Comparison of ENCODE assay signal across 8 cellular contexts in genomic region chr6:41548098-41548840, GRCh38. TPM values are rescaled to one million over a fixed set of nuclear protein-coding genes. Genes with fewer than 3 reads are reported as not detected.
DNase-seq lines count a peak whose midpoint lies in the region; ATAC-seq, FAIRE-seq and TF ChIP-seq lines count a peak whose summit lies in the region.

No MANE protein-coding gene starts in this region.

- H3K9me3 Mint-ChIP-seq in CD14-positive monocyte: peaks cover 0 to 17% (median 4%) of the 10 kb centered on the region in 7 donors
- no peaks in the 10 kb centered on the region for H3K9me3 Mint-ChIP-seq in neural progenitor cell

- no peak for ATAC-seq in T-helper 17 cell
- ATAC-seq in HG03175 (IDR thresholded peaks at IDR 0.05; ENCODE audit: unreplicated experiment): no peak
- ATAC-seq in GM19397 (IDR thresholded peaks at IDR 0.05; ENCODE audit: unreplicated experiment): no peak

- peak overlapping the region; percentile 72 for H3K4me3 ChIP-seq in colonic mucosa
- H3K4me3 ChIP-seq in neural progenitor cell: peak overlapping the region; percentile 89

- no peak for FAIRE-seq in urothelium cell line (lab: Jason Lieb, UNC)

- peaks cover 74% of the 10 kb centered on the region for H4K20me1 ChIP-seq in neural progenitor cell (ENCODE audit: low read depth)

- H3K27ac ChIP-seq in colonic mucosa (no peak overlapping the region), neural progenitor cell (no peak overlapping the region)

- H3K4me2 ChIP-seq in neural progenitor cell: peak overlapping the region; percentile 97

- no peak overlapping the region for H3K27ac Mint-ChIP-seq in CD14-positive monocyte
- H3K27ac Mint-ChIP-seq in T-helper 17 cell: no peak overlapping the region
- no peak overlapping the region for H3K27ac Mint-ChIP-seq in neural progenitor cell

- H2AFZ ChIP-seq in neural progenitor cell (replicated peaks): no peak overlapping the region

- TF ChIP-seq CTCF in CD14-positive monocyte (IDR thresholded peaks at IDR 0.05) (no peak), colonic mucosa (IDR thresholded peaks at IDR 0.05) (no peak), neural progenitor cell (IDR thresholded peaks at IDR 0.05) (no peak)

- peaks cover 59 to 68% (median 62%) of the 10 kb centered on the region in 3 donors for H3K27me3 Mint-ChIP-seq in CD14-positive monocyte (ENCODE audit: low read depth in 3 of 3)
- H3K27me3 Mint-ChIP-seq in T-helper 17 cell: no peaks in the 10 kb centered on the region
- H3K27me3 Mint-ChIP-seq in neural progenitor cell (ENCODE audit: insufficient read depth, low read depth): peaks cover 6% of the 10 kb centered on the region

- no peaks in the 10 kb centered on the region for H3K27me3 ChIP-seq in colonic mucosa
- H3K27me3 ChIP-seq in neural progenitor cell: peaks cover 87% of the 10 kb centered on the region

- H3F3A ChIP-seq in neural progenitor cell (ENCODE audit: low read depth): peaks cover 20% of the 10 kb centered on the region

- DNase-seq in CD14-positive monocyte (ENCODE audit: low spot score): no peak
- DNase-seq in T-helper 17 cell: peak in 1 of 3 donors; percentile 23
- no peak for DNase-seq in colonic mucosa
- DNase-seq in neural progenitor cell (ENCODE audit: low spot score): no peak
- no peak for DNase-seq in NCI-H2107 treated with DMSO at 0.1 percent for 48 hours (lab: John Stamatoyannopoulos, UW; ENCODE audit: unreplicated experiment)
- DNase-seq in urothelium cell line (ENCODE audit: low spot score): no peak

- H3K4me1 ChIP-seq in colonic mucosa (peaks cover 3% of the 10 kb centered on the region), neural progenitor cell (peaks cover 64% of the 10 kb centered on the region)

- peaks cover 25 to 28% of the 10 kb centered on the region in 2 donors for H3K36me3 Mint-ChIP-seq in CD14-positive monocyte
- H3K36me3 Mint-ChIP-seq in T-helper 17 cell (ENCODE audit: low read depth): peaks cover 8% of the 10 kb centered on the region
- peaks cover 24% of the 10 kb centered on the region for H3K36me3 Mint-ChIP-seq in neural progenitor cell

- H3K4me3 Mint-ChIP-seq in CD14-positive monocyte (peak overlapping the region; percentile 97 to 98), T-helper 17 cell (peak overlapping the region; percentile 92), neural progenitor cell (peak overlapping the region; percentile 100)

- H3K79me2 ChIP-seq in neural progenitor cell (ENCODE audit: low read depth): peaks cover 65% of the 10 kb centered on the region

- intact Hi-C loops in CD14-positive monocyte (cut with micrococcal nuclease): no loop called here
- intact Hi-C loops in colonic mucosa (cut with DNase I): no loop called here

- H3K36me3 ChIP-seq in colonic mucosa (no peaks in the 10 kb centered on the region), neural progenitor cell (no peaks in the 10 kb centered on the region)

- H3K9me3 ChIP-seq in T-helper 17 cell (ENCODE audit: control insufficient read depth, low read length, poor library complexity, severe bottlenecking): no peaks in the 10 kb centered on the region
- H3K9me3 ChIP-seq in colonic mucosa: no peaks in the 10 kb centered on the region
- H3K9me3 ChIP-seq in neural progenitor cell (ENCODE audit: low read depth): no peaks in the 10 kb centered on the region

- H3K9ac ChIP-seq in colonic mucosa (ENCODE audit: low read depth in 2 of 2, low read length in 2 of 2) (peak overlapping the region; percentile 71 to 87), neural progenitor cell (no peak overlapping the region)

- H3K4me1 Mint-ChIP-seq in CD14-positive monocyte (peaks cover 38% of the 10 kb centered on the region), T-helper 17 cell (peaks cover 24% of the 10 kb centered on the region), neural progenitor cell (peaks cover 70% of the 10 kb centered on the region)

RNA-seq across cellular contexts. Expression of gene FOXP4, which starts 2.1 kb away (rescaled TPM):
- polyA plus RNA-seq in CD14-positive monocyte: under 1 TPM; 0.62 to 0.65 TPM
- 10 to 100 TPM in 1 of 2 donors, 1 to 10 TPM in 1; 7.5 to 10.6 TPM for total RNA-seq in T-helper 17 cell
- total RNA-seq in colonic mucosa: 10 to 100 TPM; 33.6 to 50.4 TPM
- total RNA-seq in neural progenitor cell (ENCODE audit: low replicate concordance): 2.7 and 6.9 TPM in 2 replicates
